Comparison of ENCODE assay signal across 31 cellular contexts in the genomic region with DNA sequence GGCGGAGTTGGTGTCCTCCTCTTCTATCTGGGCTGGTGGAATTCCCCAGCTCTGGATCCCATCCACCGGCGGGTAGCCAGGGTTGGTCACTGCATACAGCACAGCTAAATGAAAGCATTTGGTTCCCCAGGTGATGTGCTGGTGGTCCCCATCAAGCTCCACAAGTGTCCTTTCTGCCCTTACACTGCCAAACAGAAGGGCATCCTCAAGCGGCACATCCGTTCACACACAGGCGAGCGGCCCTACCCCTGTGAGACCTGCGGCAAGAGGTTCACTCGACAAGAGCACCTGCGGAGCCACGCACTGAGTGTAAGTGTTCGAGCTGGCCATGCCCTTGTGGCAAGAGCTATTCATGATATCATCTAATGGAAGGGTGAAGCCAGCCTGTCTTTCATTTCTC. TPM values are rescaled to one million over a fixed set of nuclear protein-coding genes. Genes with fewer than 3 reads are reported as not detected.
"Had no signal": no experiment of that assay in that cellular context is flagged by ENCODE, and none has a peak within 500 bp of the region (broad histone marks: within the 10 kb centered on the region; RNA-seq: fewer than 3 reads in every experiment).

No MANE protein-coding gene starts in this region.

- DNase-seq: activated B cell treated with CpG ODN at 0.5 μM for 24 hours; activated CD4-positive, alpha-beta T cell treated with anti-CD3 and anti-CD28 coated beads for 48 hours; activated CD4-positive, alpha-beta T cell treated with anti-CD3 and anti-CD28 coated beads, Interleukin-2, amount 50 U/mL, for 1 hour; activated CD4-positive, alpha-beta T cell treated with anti-CD3 and anti-CD28 coated beads, Interleukin-2, amount 50 U/mL, for 48 hours; activated CD8-positive, alpha-beta memory T cell treated with anti-CD3 and anti-CD28 coated beads for 24 hours; activated CD8-positive, alpha-beta T cell treated with anti-CD3 and anti-CD28 coated beads for 36 hours; activated effector memory CD4-positive, alpha-beta T cell treated with Interleukin-2 at 50 U/mL for 16 hours; activated gamma-delta T cell treated with Interleukin-2 at 50 U/mL for 16 hours; activated naive CD4-positive, alpha-beta T cell treated with anti-CD3 and anti-CD28 coated beads for 36 hours; activated naive CD8-positive, alpha-beta T cell treated with anti-CD3 and anti-CD28 coated beads for 36 hours; activated naive CD8-positive, alpha-beta T cell treated with anti-CD3 and anti-CD28 coated beads, Interleukin-2, amount 50 U/mL, for 24 hours; activated T-cell treated with anti-CD3 and anti-CD28 coated beads, Interleukin-2, amount 50 U/mL, for 4 hours; adrenal gland; amygdala; aorta; body of pancreas; central memory CD4-positive, alpha-beta T cell; cerebellar nuclear complex; colonic mucosa; effector CD8-positive, alpha-beta T cell; foreskin fibroblast; head of caudate nucleus; T-helper 17 cell; T1000; WERI-Rb-1 had no signal

- H3K9me3 ChIP-seq: adrenal gland, body of pancreas, colonic mucosa had no signal

- H3K36me3 ChIP-seq: adrenal gland, colonic mucosa had no signal

- H3K27ac Mint-ChIP-seq: activated B cell treated with CpG ODN at 0.5 μM for 24 hours; activated CD8-positive, alpha-beta T cell treated with anti-CD3 and anti-CD28 coated beads for 36 hours; activated naive CD4-positive, alpha-beta T cell treated with anti-CD3 and anti-CD28 coated beads for 36 hours; activated naive CD4-positive, alpha-beta T cell treated with anti-CD3 and anti-CD28 coated beads, Interleukin-2, amount 50 U/mL, for 24 hours; activated naive CD8-positive, alpha-beta T cell treated with anti-CD3 and anti-CD28 coated beads for 36 hours; activated naive CD8-positive, alpha-beta T cell treated with anti-CD3 and anti-CD28 coated beads, Interleukin-2, amount 50 U/mL, for 24 hours; activated T-helper 17 cell treated with anti-CD3 and anti-CD28 coated beads, Interleukin-2, amount 50 U/mL, for 72 hours; T-helper 17 cell; T-helper 2 cell treated with Interferon-gamma antibody and Interleukin-4, amounts not matched to agents 5 μg/mL and 100 μg/mL, for 36 hours had no signal

- H3K4me1 ChIP-seq: colonic mucosa had no signal

- H3K4me3 ChIP-seq: adrenal gland, body of pancreas, colonic mucosa had no signal

- H3K9me3 Mint-ChIP-seq: activated B cell treated with CpG ODN at 0.5 μM for 24 hours; activated CD8-positive, alpha-beta T cell treated with anti-CD3 and anti-CD28 coated beads for 36 hours; activated naive CD4-positive, alpha-beta T cell treated with anti-CD3 and anti-CD28 coated beads for 36 hours; activated naive CD4-positive, alpha-beta T cell treated with anti-CD3 and anti-CD28 coated beads, Interleukin-2, amount 50 U/mL, for 24 hours; activated naive CD8-positive, alpha-beta T cell treated with anti-CD3 and anti-CD28 coated beads, Interleukin-2, amount 50 U/mL, for 24 hours; activated T-cell treated with anti-CD3 and anti-CD28 coated beads, Interleukin-2, amount 50 U/mL, for 4 hours; activated T-helper 17 cell treated with anti-CD3 and anti-CD28 coated beads, Interleukin-2, amount 50 U/mL, for 72 hours; T-helper 2 cell treated with Interferon-gamma antibody and Interleukin-4, amounts not matched to agents 5 μg/mL and 100 μg/mL, for 36 hours had no signal

- H3K4me3 Mint-ChIP-seq: activated B cell treated with CpG ODN at 0.5 μM for 24 hours; activated CD8-positive, alpha-beta T cell treated with anti-CD3 and anti-CD28 coated beads for 36 hours; activated naive CD4-positive, alpha-beta T cell treated with anti-CD3 and anti-CD28 coated beads for 36 hours; activated naive CD4-positive, alpha-beta T cell treated with anti-CD3 and anti-CD28 coated beads, Interleukin-2, amount 50 U/mL, for 24 hours; activated naive CD8-positive, alpha-beta T cell treated with anti-CD3 and anti-CD28 coated beads for 36 hours; activated naive CD8-positive, alpha-beta T cell treated with anti-CD3 and anti-CD28 coated beads, Interleukin-2, amount 50 U/mL, for 24 hours; activated T-cell treated with anti-CD3 and anti-CD28 coated beads, Interleukin-2, amount 50 U/mL, for 4 hours; activated T-helper 17 cell treated with anti-CD3 and anti-CD28 coated beads, Interleukin-2, amount 50 U/mL, for 72 hours; T-helper 17 cell; T-helper 2 cell treated with Interferon-gamma antibody and Interleukin-4, amounts not matched to agents 5 μg/mL and 100 μg/mL, for 36 hours had no signal

- H3K27me3 Mint-ChIP-seq: activated CD8-positive, alpha-beta T cell treated with anti-CD3 and anti-CD28 coated beads for 36 hours; activated naive CD8-positive, alpha-beta T cell treated with anti-CD3 and anti-CD28 coated beads for 36 hours; activated naive CD8-positive, alpha-beta T cell treated with anti-CD3 and anti-CD28 coated beads, Interleukin-2, amount 50 U/mL, for 24 hours had no signal

- H3K27ac ChIP-seq: body of pancreas, colonic mucosa, WERI-Rb-1 had no signal

- FAIRE-seq: frontal cortex had no signal

- ATAC-seq: activated CD4-positive, CD25-positive, alpha-beta regulatory T cell treated with anti-CD3 and anti-CD28 coated beads, Interleukin-2, amount 50 U/mL, for 24 hours; activated CD8-positive, alpha-beta T cell treated with anti-CD3 and anti-CD28 coated beads for 36 hours; activated naive CD8-positive, alpha-beta T cell treated with anti-CD3 and anti-CD28 coated beads, Interleukin-2, amount 50 U/mL, for 24 hours; activated T-cell treated with anti-CD3 and anti-CD28 coated beads, Interleukin-2, amount 50 U/mL, for 4 hours; activated T-helper 17 cell treated with anti-CD3 and anti-CD28 coated beads, Interleukin-2, amount 50 U/mL, for 72 hours; body of pancreas; esophagus mucosa; T-helper 17 cell had no signal

- H3K4me1 Mint-ChIP-seq: activated B cell treated with CpG ODN at 0.5 μM for 24 hours; activated naive CD4-positive, alpha-beta T cell treated with anti-CD3 and anti-CD28 coated beads, Interleukin-2, amount 50 U/mL, for 24 hours; activated naive CD8-positive, alpha-beta T cell treated with anti-CD3 and anti-CD28 coated beads for 36 hours; activated naive CD8-positive, alpha-beta T cell treated with anti-CD3 and anti-CD28 coated beads, Interleukin-2, amount 50 U/mL, for 24 hours; activated T-helper 17 cell treated with anti-CD3 and anti-CD28 coated beads, Interleukin-2, amount 50 U/mL, for 72 hours; T-helper 17 cell had no signal

- H3K36me3 Mint-ChIP-seq: activated naive CD4-positive, alpha-beta T cell treated with anti-CD3 and anti-CD28 coated beads, Interleukin-2, amount 50 U/mL, for 24 hours; activated naive CD8-positive, alpha-beta T cell treated with anti-CD3 and anti-CD28 coated beads for 36 hours had no signal

- H3K27me3 ChIP-seq: adrenal gland, body of pancreas, colonic mucosa had no signal

RNA-seq across cellular contexts. Expression of gene ZBTB8B, which starts 15.9 kb away (rescaled TPM):
- total RNA-seq: activated CD8-positive, alpha-beta T cell treated with anti-CD3 and anti-CD28 coated beads for 36 hours; activated naive CD4-positive, alpha-beta T cell treated with anti-CD3 and anti-CD28 coated beads for 36 hours; activated naive CD8-positive, alpha-beta T cell treated with anti-CD3 and anti-CD28 coated beads for 36 hours; activated T-cell treated with anti-CD3 and anti-CD28 coated beads, Interleukin-2, amount 50 U/mL, for 4 hours; activated T-helper 17 cell treated with anti-CD3 and anti-CD28 coated beads, Interleukin-2, amount 50 U/mL, for 72 hours; colonic mucosa; esophagus mucosa; T-helper 17 cell had no signal
- polyA plus RNA-seq: aorta had no signal

RNA-seq across cellular contexts. Expression of gene ZBTB8A, which starts 58.5 kb away (rescaled TPM):
- total RNA-seq: T-helper 17 cell had no signal
